Comparison of ENCODE assay signal across 27 cellular contexts in genomic region chr22:33063611-33064010, GRCh38. TPM values are rescaled to one million over a fixed set of nuclear protein-coding genes. Genes with fewer than 3 reads are reported as not detected.
"Had no signal": no experiment of that assay in that cellular context is flagged by ENCODE, and none has a peak within 500 bp of the region (broad histone marks: within the 10 kb centered on the region; RNA-seq: fewer than 3 reads in every experiment).

No MANE protein-coding gene starts in this region.

- H3K4me3 Mint-ChIP-seq: activated B cell treated with CpG ODN at 0.5 μM for 24 hours; activated CD4-positive, alpha-beta T cell treated with anti-CD3 and anti-CD28 coated beads, Interleukin-2, amount 10 ng/mL, durations not matched to agents 24 days and 14 days; activated CD8-positive, alpha-beta memory T cell treated with anti-CD3 and anti-CD28 coated beads, Interleukin-2, amount 10 ng/mL, durations not matched to agents 7 days and 5 days; activated naive CD8-positive, alpha-beta T cell treated with anti-CD3 and anti-CD28 coated beads, Interleukin-2, amount 50 U/mL, for 24 hours; activated T-cell treated with anti-CD3 and anti-CD28 coated beads, Interleukin-2, amount 50 U/mL, for 24 hours; activated T-helper 1 cell treated with anti-CD3 and anti-CD28 coated beads, Interleukin-12 subunit alpha, Interleukin-12 subunit beta, Interleukin-2, Interleukin-4 antibody, amounts not matched to agents 30 ng/mL and 10 ng/mL and 1 ng/mL, durations not matched to agents 14 hours and 24 hours and 36 hours; central memory CD8-positive, alpha-beta T cell; T-helper 1 cell treated with Interleukin-12 subunit alpha and Interleukin-12 subunit beta and Interleukin-4 antibody, amounts not matched to agents 30 μg/mL and 1 μg/mL, for 36 hours had no signal

- ATAC-seq: activated CD8-positive, alpha-beta memory T cell treated with anti-CD3 and anti-CD28 coated beads, Interleukin-2, amount 10 ng/mL, durations not matched to agents 7 days and 5 days; activated naive CD4-positive, alpha-beta T cell treated with anti-CD3 and anti-CD28 coated beads, Interleukin-2, amount 50 U/mL, for 72 hours; activated naive CD8-positive, alpha-beta T cell treated with anti-CD3 and anti-CD28 coated beads, Interleukin-2, amount 50 U/mL, for 24 hours; body of pancreas; PC-3 had no signal

- H3K9me3 Mint-ChIP-seq: activated B cell treated with CpG ODN at 0.5 μM for 24 hours; activated CD4-positive, alpha-beta T cell treated with anti-CD3 and anti-CD28 coated beads, Interleukin-2, amount 10 ng/mL, durations not matched to agents 24 days and 14 days; activated naive CD4-positive, alpha-beta T cell treated with anti-CD3 and anti-CD28 coated beads, Interleukin-2, amount 50 U/mL, for 72 hours; activated naive CD8-positive, alpha-beta T cell treated with anti-CD3 and anti-CD28 coated beads, Interleukin-2, amount 50 U/mL, for 24 hours; activated T-cell treated with anti-CD3 and anti-CD28 coated beads, Interleukin-2, amount 50 U/mL, for 24 hours; activated T-helper 1 cell treated with anti-CD3 and anti-CD28 coated beads, Interleukin-12 subunit alpha, Interleukin-12 subunit beta, Interleukin-2, Interleukin-4 antibody, amounts not matched to agents 30 ng/mL and 10 ng/mL and 1 ng/mL, durations not matched to agents 14 hours and 24 hours and 36 hours; central memory CD8-positive, alpha-beta T cell; T-helper 1 cell treated with Interleukin-12 subunit alpha and Interleukin-12 subunit beta and Interleukin-4 antibody, amounts not matched to agents 30 μg/mL and 1 μg/mL, for 36 hours had no signal

- H3K27ac ChIP-seq: ascending aorta, body of pancreas had no signal

- FAIRE-seq: bronchial epithelial cell, RCC 7860 had no signal

- H3K4me3 ChIP-seq: ascending aorta, body of pancreas, MG63 had no signal

- H3K36me3 ChIP-seq: ascending aorta, MG63 had no signal

- H3K36me3 Mint-ChIP-seq: activated CD8-positive, alpha-beta memory T cell treated with anti-CD3 and anti-CD28 coated beads, Interleukin-2, amount 10 ng/mL, durations not matched to agents 7 days and 5 days; activated naive CD4-positive, alpha-beta T cell treated with anti-CD3 and anti-CD28 coated beads, Interleukin-2, amount 50 U/mL, for 72 hours had no signal

- H3K4me1 ChIP-seq: ascending aorta, body of pancreas had no signal

- H3K9me3 ChIP-seq: ascending aorta, body of pancreas, MG63 had no signal

- DNase-seq: activated B cell treated with CpG ODN at 0.5 μM for 24 hours; activated CD4-positive, alpha-beta T cell treated with anti-CD3 and anti-CD28 coated beads for 1 hour; activated CD4-positive, alpha-beta T cell treated with anti-CD3 and anti-CD28 coated beads, Interleukin-2, amount 10 ng/mL, durations not matched to agents 24 days and 14 days; activated CD4-positive, alpha-beta T cell treated with anti-CD3 and anti-CD28 coated beads, Interleukin-2, amount 50 U/mL, for 48 hours; activated CD8-positive, alpha-beta memory T cell treated with anti-CD3 and anti-CD28 coated beads, Interleukin-2, amount 10 ng/mL, durations not matched to agents 7 days and 5 days; activated effector memory CD4-positive, alpha-beta T cell treated with Interleukin-2 at 50 U/mL for 16 hours; activated naive CD4-positive, alpha-beta T cell treated with Interleukin-2 at 50 U/mL for 16 hours; activated naive CD8-positive, alpha-beta T cell treated with anti-CD3 and anti-CD28 coated beads, Interleukin-2, amount 50 U/mL, for 24 hours; activated T-cell treated with anti-CD3 and anti-CD28 coated beads, Interleukin-2, amount 50 U/mL, for 24 hours; amniotic stem cell; body of pancreas; cortex of kidney; MG63; MV-4-11; NCI-H1930; NCI-H226; NCI-H69; PC-3; SHP77 treated with DMSO at 0.1 percent for 48 hours had no signal

- H3K4me1 Mint-ChIP-seq: activated CD4-positive, alpha-beta T cell treated with anti-CD3 and anti-CD28 coated beads, Interleukin-2, amount 10 ng/mL, durations not matched to agents 24 days and 14 days; activated CD8-positive, alpha-beta memory T cell treated with anti-CD3 and anti-CD28 coated beads, Interleukin-2, amount 10 ng/mL, durations not matched to agents 7 days and 5 days; activated naive CD8-positive, alpha-beta T cell treated with anti-CD3 and anti-CD28 coated beads, Interleukin-2, amount 50 U/mL, for 24 hours; central memory CD8-positive, alpha-beta T cell had no signal

- H3K27me3 ChIP-seq: ascending aorta, body of pancreas had no signal

- H3K27ac Mint-ChIP-seq: activated B cell treated with CpG ODN at 0.5 μM for 24 hours; activated CD4-positive, alpha-beta T cell treated with anti-CD3 and anti-CD28 coated beads, Interleukin-2, amount 10 ng/mL, durations not matched to agents 24 days and 14 days; activated CD8-positive, alpha-beta memory T cell treated with anti-CD3 and anti-CD28 coated beads, Interleukin-2, amount 10 ng/mL, durations not matched to agents 7 days and 5 days; activated naive CD4-positive, alpha-beta T cell treated with anti-CD3 and anti-CD28 coated beads, Interleukin-2, amount 50 U/mL, for 72 hours; activated naive CD8-positive, alpha-beta T cell treated with anti-CD3 and anti-CD28 coated beads, Interleukin-2, amount 50 U/mL, for 24 hours; activated T-cell treated with anti-CD3 and anti-CD28 coated beads, Interleukin-2, amount 50 U/mL, for 24 hours; activated T-helper 1 cell treated with anti-CD3 and anti-CD28 coated beads, Interleukin-12 subunit alpha, Interleukin-12 subunit beta, Interleukin-2, Interleukin-4 antibody, amounts not matched to agents 30 ng/mL and 10 ng/mL and 1 ng/mL, durations not matched to agents 14 hours and 24 hours and 36 hours; T-helper 1 cell treated with Interleukin-12 subunit alpha and Interleukin-12 subunit beta and Interleukin-4 antibody, amounts not matched to agents 30 μg/mL and 1 μg/mL, for 36 hours had no signal

RNA-seq across cellular contexts. Expression of gene SYN3, which starts 5.4 kb away (rescaled TPM):
- total RNA-seq: activated CD4-positive, alpha-beta T cell treated with anti-CD3 and anti-CD28 coated beads, Interleukin-2, amount 10 ng/mL, durations not matched to agents 24 days and 14 days; activated CD8-positive, alpha-beta memory T cell treated with anti-CD3 and anti-CD28 coated beads, Interleukin-2, amount 10 ng/mL, durations not matched to agents 7 days and 5 days; activated naive CD4-positive, alpha-beta T cell treated with anti-CD3 and anti-CD28 coated beads, Interleukin-2, amount 50 U/mL, for 72 hours; activated T-helper 1 cell treated with anti-CD3 and anti-CD28 coated beads, Interleukin-12 subunit alpha, Interleukin-12 subunit beta, Interleukin-2, Interleukin-4 antibody, amounts not matched to agents 30 ng/mL and 10 ng/mL and 1 ng/mL, durations not matched to agents 14 hours and 24 hours and 36 hours; ascending aorta; body of pancreas; NCI-H460; PC-3 had no signal
